ENCODE assay signal across 1 cellular context in the genomic region with DNA sequence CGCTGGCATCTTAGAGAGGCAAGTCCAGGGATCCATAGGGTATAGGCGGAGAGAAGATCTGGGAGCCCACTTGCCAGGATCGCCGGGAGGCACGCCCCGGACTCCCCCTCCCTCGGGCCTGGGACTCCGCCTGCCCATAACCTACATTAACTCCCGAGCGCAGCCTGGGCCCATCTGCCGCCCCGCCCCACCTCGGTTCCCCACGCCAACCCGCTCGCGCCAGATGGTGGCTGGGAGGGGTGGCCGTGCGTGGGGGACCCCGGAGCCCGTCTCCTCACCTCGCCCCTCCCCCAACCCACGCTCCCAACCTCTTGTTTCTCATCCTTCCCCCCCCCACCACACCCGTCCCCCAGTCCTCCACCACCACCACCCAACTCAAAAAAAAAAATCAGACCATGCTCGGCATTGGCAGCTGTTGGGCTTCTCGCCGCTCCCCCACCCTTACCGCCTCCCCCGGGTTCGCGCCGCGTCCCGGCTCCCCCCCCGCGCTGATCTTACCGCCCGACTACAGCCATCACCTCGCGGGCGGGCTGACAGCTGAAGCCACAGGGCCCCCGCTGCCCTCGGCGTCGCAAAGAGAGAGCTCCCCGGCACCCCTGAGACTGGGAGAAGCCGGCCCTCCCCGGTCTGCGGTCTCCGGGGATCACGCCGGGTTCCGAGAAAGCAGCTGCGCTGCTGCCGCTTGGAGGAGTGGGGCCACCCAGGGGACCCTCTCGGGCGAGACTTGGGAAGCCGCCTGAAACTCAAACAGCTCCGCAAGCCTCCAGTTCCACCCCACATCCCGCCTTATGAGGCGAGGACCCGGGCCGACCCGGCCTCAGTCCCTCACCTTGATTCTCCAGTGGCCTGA.
A peak's percentile ranks its signal among the peaks of the same experiment; 100 is the strongest.
TF ChIP-seq lines count a peak whose summit lies in the region.

No MANE protein-coding gene starts in this region.

TF ChIP-seq in H1, 55 proteins besides CTCF, POLR2A, EP300 and RAD21:
- TF ChIP-seq PHF8 (conservative IDR thresholded peaks at IDR 0.05; ENCODE audit: low read depth, low read length) (no peak), TAF1 (IDR thresholded peaks at IDR 0.05; ENCODE audit: low read depth, low read length) (0 out of 2 replicates have a peak, but pooled peaks have one; percentile 18), KDM4A (IDR thresholded peaks at IDR 0.05; ENCODE audit: low read depth, low read length, severe bottlenecking) (peak; percentile 48)
